ENCODE assay signal across 1 cellular context in genomic region chr3:185176756-185177359, GRCh38.
TF ChIP-seq lines count a peak whose summit lies in the region.

No MANE protein-coding gene starts in this region.

TF ChIP-seq in SK-N-SH treated with all-trans-retinoic acid at 6 μM for 48 hours, 23 proteins besides CTCF, POLR2A, EP300 and RAD21 (continued from another document):
- TF ChIP-seq POU6F1 (CRISPR knock-in tag; IDR thresholded peaks at IDR 0.05; ENCODE audit: borderline replicate concordance, low read depth), result no peak
